ENCODE assay signal across 8 cellular contexts in genomic region chr2:38751043-38751846, GRCh38. TPM values are rescaled to one million over a fixed set of nuclear protein-coding genes. Genes with fewer than 3 reads are reported as not detected.
A peak's percentile ranks its signal among the peaks of the same experiment; 100 is the strongest.
DNase-seq lines count a peak whose midpoint lies in the region; ATAC-seq and TF ChIP-seq lines count a peak whose summit lies in the region.

Gene SRSF7 (minus strand): TSS chr2:38751361. CDS start chr2:38751256, 105 bp downstream.

- H3K9me3 ChIP-seq in ascending aorta: no peaks in the 10 kb centered on the region
- H3K9me3 ChIP-seq in right cardiac atrium (ENCODE audit: control insufficient read depth, low read length): no peaks in the 10 kb centered on the region
- H3K9me3 ChIP-seq in uterus: no peaks in the 10 kb centered on the region

- peak; percentile 99 to 100 for TF ChIP-seq POLR2A in uterus (IDR thresholded peaks at IDR 0.05)

- H3K27me3 ChIP-seq in ascending aorta: no peaks in the 10 kb centered on the region
- H3K27me3 ChIP-seq in right cardiac atrium (ENCODE audit: control insufficient read depth, insufficient read depth): no peaks in the 10 kb centered on the region
- no peaks in the 10 kb centered on the region for H3K27me3 ChIP-seq in uterus

- intact Hi-C loops in ascending aorta (cut with DNase I) (loop anchor here (2.0 to 10.0 kb wide), 5 partner anchors 28 to 374 kb away; partner anchors contain the start of genes ATL2, GALM, GEMIN6 and HNRNPLL), right cardiac atrium (cut with DNase I) (no loop called here), uterus (cut with DNase I; ENCODE audit: low total_unique reads) (no loop called here)

- H3K4me3 ChIP-seq in ascending aorta: peak within 1 kb of the TSS; percentile 71 to 90
- H3K4me3 ChIP-seq in right cardiac atrium (ENCODE audit: low read length): peak within 1 kb of the TSS; percentile 77
- peak within 1 kb of the TSS; percentile 77 to 83 for H3K4me3 ChIP-seq in uterus

- H3K27ac Mint-ChIP-seq in T-helper 2 cell treated with Interferon-gamma antibody and Interleukin-4, amounts not matched to agents 5 μg/mL and 100 μg/mL, for 36 hours: peak within 1 kb of the TSS; percentile 100

- peaks cover 4% of the 10 kb centered on the region for H3K27me3 Mint-ChIP-seq in T-helper 2 cell treated with Interferon-gamma antibody and Interleukin-4, amounts not matched to agents 5 μg/mL and 100 μg/mL, for 36 hours (ENCODE audit: low read depth)

- no peaks in the 10 kb centered on the region for H3K9me3 Mint-ChIP-seq in T-helper 2 cell treated with Interferon-gamma antibody and Interleukin-4, amounts not matched to agents 5 μg/mL and 100 μg/mL, for 36 hours

- H3K36me3 ChIP-seq in ascending aorta (peaks cover 22 to 33% of the 10 kb centered on the region in 2 donors), uterus (no peaks in the 10 kb centered on the region)

- H3K4me1 Mint-ChIP-seq in T-helper 2 cell treated with Interferon-gamma antibody and Interleukin-4, amounts not matched to agents 5 μg/mL and 100 μg/mL, for 36 hours (ENCODE audit: low read depth): peaks cover 42% of the 10 kb centered on the region

- H3K27ac ChIP-seq in ascending aorta (peak within 1 kb of the TSS; percentile 87 to 98), right cardiac atrium (ENCODE audit: low read length) (peak within 1 kb of the TSS; percentile 100), uterus (peak within 1 kb of the TSS; percentile 98)

- H3K4me1 ChIP-seq in ascending aorta (peaks cover 5 to 27% of the 10 kb centered on the region in 2 donors), right cardiac atrium (ENCODE audit: control insufficient read depth, insufficient read depth, low read length) (peaks cover 3% of the 10 kb centered on the region), uterus (peaks cover 20% of the 10 kb centered on the region in 2 donors)

- TF ChIP-seq CTCF in ascending aorta (IDR thresholded peaks at IDR 0.05) (no peak), uterus (IDR thresholded peaks at IDR 0.05) (peak in 2 of 4 experiments; percentile 14 to 53)

- peak within 1 kb of the TSS; percentile 99 for H3K4me3 Mint-ChIP-seq in T-helper 2 cell treated with Interferon-gamma antibody and Interleukin-4, amounts not matched to agents 5 μg/mL and 100 μg/mL, for 36 hours

- WGBS in right cardiac atrium: under 1% methylated on average over 65 of the region's 65 CpGs

- DNase-seq in NCI-H1930 (lab: John Stamatoyannopoulos, UW) (peak; percentile 97 to 98), ascending aorta (ENCODE audit: low spot score in 2 of 2) (peak; percentile 89 to 99), right cardiac atrium (peak; percentile 97 to 99 (median 98)), pulmonary artery endothelial cell (ENCODE audit: low read depth, low spot score) (peak; percentile 98), uterus (peak; percentile 99)
- peak; percentile 95 for DNase-seq in T-helper 2 cell treated with Interferon-gamma antibody and Interleukin-4, amounts not matched to agents 5 μg/mL and 100 μg/mL, for 36 hours (ENCODE audit: low spot score)

- H3K36me3 Mint-ChIP-seq in T-helper 2 cell treated with Interferon-gamma antibody and Interleukin-4, amounts not matched to agents 5 μg/mL and 100 μg/mL, for 36 hours (ENCODE audit: low read depth): peaks cover 45% of the 10 kb centered on the region

- peak; percentile 61 for ATAC-seq in GM18499 (IDR thresholded peaks at IDR 0.05; ENCODE audit: insufficient read depth, unreplicated experiment)
- peak; percentile 73 for ATAC-seq in HG02943 (IDR thresholded peaks at IDR 0.05; ENCODE audit: low read depth, unreplicated experiment)
- peak; percentile 94 to 96 for ATAC-seq in right cardiac atrium

RNA-seq across cellular contexts. Expression of gene SRSF7, which starts in this region (rescaled TPM):
- total RNA-seq in ascending aorta: 54.1 TPM
- total RNA-seq in right cardiac atrium: 10 to 100 TPM; 51.4 to 87.1 (median 64.6) TPM
- polyA plus RNA-seq in right cardiac atrium: 51.1 TPM
- 181 and 248 TPM in 2 replicates for total RNA-seq in pulmonary artery endothelial cell
- total RNA-seq in uterus: 100 to 1,000 TPM in 3 of 4 donors, 10 to 100 TPM in 1; 94.4 to 163 (median 128) TPM

Comparison
In these comparisons a context has a peak if more than half of its experiments do, and no peak if none do; other contexts are left out.
1. Peak in every context shown above with its lines: DNase-seq, ATAC-seq, H3K4me3 ChIP-seq and H3K27ac ChIP-seq.